8 cellular contexts compared by ENCODE assay signal in genomic region chr14:105568140-105568843, GRCh38. TPM values are rescaled to one million over a fixed set of nuclear protein-coding genes. Genes with fewer than 3 reads are reported as not detected.
DNase-seq lines count a peak whose midpoint lies in the region; ATAC-seq, FAIRE-seq and TF ChIP-seq lines count a peak whose summit lies in the region.
"Not testable (repeated sequence)": the region's sequence is repeated elsewhere in the genome, so short reads cannot be mapped to it uniquely, and the experiment has no call there.

No MANE protein-coding gene starts in this region.

- H2AFZ ChIP-seq in HCT116 (ENCODE audit: low read depth, low read length, poor library complexity, severe bottlenecking) = not testable (repeated sequence)

- FAIRE-seq in urothelium cell line (lab: Jason Lieb, UNC) = peak; percentile 23

- peaks cover 0 to 10% of the 10 kb centered on the region in 2 experiments; a peak in 1 of 4 replicates for H3K4me1 ChIP-seq in HCT116 (ENCODE audit: control insufficient read depth in 1 of 2, insufficient read depth in 2 of 2, low read length in 2 of 2)
- H3K4me1 ChIP-seq in Panc1 (ENCODE audit: control insufficient read depth, insufficient read depth, low read length) = not testable (repeated sequence)

- not testable (repeated sequence) for H3K27me3 Mint-ChIP-seq in activated CD8-positive, alpha-beta T cell treated with anti-CD3 and anti-CD28 coated beads for 36 hours
- peaks cover 34% of the 10 kb centered on the region for H3K27me3 Mint-ChIP-seq in endothelial cell (ENCODE audit: unreplicated experiment)

- not testable (repeated sequence) for H3K36me3 ChIP-seq in GM06990 (ENCODE audit: control insufficient read depth, insufficient read depth, low read length); HCT116 (ENCODE audit: control insufficient read depth in 1 of 2, insufficient read depth in 2 of 2, low read length in 2 of 2); Panc1 (ENCODE audit: control insufficient read depth, insufficient read depth, low read length)

- H3K4me2 ChIP-seq in HCT116 (ENCODE audit: low read length) = not testable (repeated sequence)

- in situ Hi-C loops in Panc1 (cut with HindIII; ENCODE audit: low pct_unique_long_range_greater_than_20kb, low sequenced_read_pairs) = not testable (repeated sequence)

- DNase-seq in GM06990 (ENCODE audit: extremely low read depth, insufficient read length) (peak; percentile 60), M059J (ENCODE audit: low read depth) (peak; percentile 4)
- not testable (repeated sequence) for DNase-seq in HCT116 (ENCODE audit: low read depth, low spot score); Panc1 (ENCODE audit: low read depth, low spot score); activated CD8-positive, alpha-beta T cell treated with anti-CD3 and anti-CD28 coated beads for 36 hours; endothelial cell (ENCODE audit: low spot score); omental fat pad (ENCODE audit: low spot score); urothelium cell line (ENCODE audit: low spot score)

- TF ChIP-seq CTCF in GM06990 (IDR thresholded peaks at IDR 0.05; ENCODE audit: insufficient read depth, low read length, poor library complexity, severe bottlenecking); HCT116 (IDR thresholded peaks at IDR 0.05 in 2 of 3, conservative IDR thresholded peaks at IDR 0.05 in 1 of 3; ENCODE audit: borderline replicate concordance in 1 of 3, insufficient read depth in 1 of 3, low read depth in 2 of 3, low read length in 2 of 3); Panc1 (IDR thresholded peaks at IDR 0.05); activated CD8-positive, alpha-beta T cell treated with anti-CD3 and anti-CD28 coated beads for 36 hours (IDR thresholded peaks at IDR 0.05); endothelial cell (IDR thresholded peaks at IDR 0.05; ENCODE audit: unreplicated experiment); omental fat pad (IDR thresholded peaks at IDR 0.05): not testable (repeated sequence)

- not testable (repeated sequence) for H3K27ac Mint-ChIP-seq in activated CD8-positive, alpha-beta T cell treated with anti-CD3 and anti-CD28 coated beads for 36 hours
- H3K27ac Mint-ChIP-seq in endothelial cell (ENCODE audit: unreplicated experiment) = peak overlapping the region; percentile 76

- H3K4me3 ChIP-seq in GM06990 (replicated peaks; ENCODE audit: low read depth, low read length); HCT116 (replicated peaks in 1 of 2; ENCODE audit: low read depth in 1 of 2, low read length in 2 of 2); Panc1 (ENCODE audit: low read depth in 2 of 2, low read length in 2 of 2): not testable (repeated sequence)

- H3K9me3 ChIP-seq in HCT116 (ENCODE audit: control insufficient read depth in 1 of 2, insufficient read depth in 1 of 2, low read depth in 1 of 2, low read length in 2 of 2); Panc1 (ENCODE audit: control insufficient read depth, insufficient read depth, low read depth, low read length): not testable (repeated sequence)

- not testable (repeated sequence) for H3K36me3 Mint-ChIP-seq in activated CD8-positive, alpha-beta T cell treated with anti-CD3 and anti-CD28 coated beads for 36 hours (ENCODE audit: low read depth)
- peaks cover 40% of the 10 kb centered on the region for H3K36me3 Mint-ChIP-seq in endothelial cell (ENCODE audit: low read depth, unreplicated experiment)

- H3K4me1 Mint-ChIP-seq in activated CD8-positive, alpha-beta T cell treated with anti-CD3 and anti-CD28 coated beads for 36 hours (ENCODE audit: low read depth); endothelial cell (ENCODE audit: unreplicated experiment): not testable (repeated sequence)

- not testable (repeated sequence) for TF ChIP-seq RAD21 in HCT116 (IDR thresholded peaks at IDR 0.05; ENCODE audit: low read depth)

- H3K79me2 ChIP-seq in HCT116 (ENCODE audit: insufficient read depth, low read length) = not testable (repeated sequence)

- intact Hi-C loops in HCT116 (cut with micrococcal nuclease) (loop anchor here (10.0 kb wide), 1 partner anchor 117 kb away; no protein-coding TSS in a partner anchor), Panc1 (cut with micrococcal nuclease; ENCODE audit: unreplicated experiment) (loop anchor here (5.0 kb wide), 1 partner anchor 119 kb away; no protein-coding TSS in a partner anchor)
- intact Hi-C loops in activated CD8-positive, alpha-beta T cell treated with anti-CD3 and anti-CD28 coated beads for 36 hours (cut with micrococcal nuclease) = loop anchor here (5.0 kb wide), 1 partner anchor 119 kb away; no protein-coding TSS in a partner anchor

- BruUV-seq in HCT116 (replicated peaks; lab: Mats Ljungman, UMichigan); Panc1 (replicated peaks; lab: Mats Ljungman, UMichigan): not testable (repeated sequence)

- not testable (repeated sequence) for TF ChIP-seq POLR2A in HCT116 (IDR thresholded peaks at IDR 0.05; ENCODE audit: borderline replicate concordance, extremely low read depth, insufficient read depth, insufficient read length)

- ATAC-seq in HCT116 (peak; percentile 55), Panc1 (peak; percentile 64), omental fat pad (ENCODE audit: low FRiP score) (peak; percentile 42)
- ATAC-seq in activated CD8-positive, alpha-beta T cell treated with anti-CD3 and anti-CD28 coated beads for 36 hours = peak; percentile 43

- CTCF ChIA-PET in HCT116 (lab: Charles Lee); Panc1 (lab: Charles Lee); activated CD8-positive, alpha-beta T cell treated with anti-CD3 and anti-CD28 coated beads for 36 hours (lab: Charles Lee): not testable (repeated sequence)

- not testable (repeated sequence) for H3K9ac ChIP-seq in HCT116 (ENCODE audit: low read length)

- RAD21 ChIA-PET in HCT116 (lab: Charles Lee; ENCODE audit: low non-redundant PET in 1 of 2, low total read pairs in 2 of 2, uncharacterized antibody in 2 of 2, unreplicated experiment in 2 of 2) = not testable (repeated sequence)

- not testable (repeated sequence) for H3K9me2 ChIP-seq in HCT116 (ENCODE audit: insufficient read depth)

- not testable (repeated sequence) for H4K20me1 ChIP-seq in HCT116 (ENCODE audit: insufficient read depth)

- not testable (repeated sequence) for H3K4me3 Mint-ChIP-seq in activated CD8-positive, alpha-beta T cell treated with anti-CD3 and anti-CD28 coated beads for 36 hours
- peak overlapping the region; percentile 70 for H3K4me3 Mint-ChIP-seq in endothelial cell (ENCODE audit: unreplicated experiment)

- H3K27ac ChIP-seq in HCT116 (ENCODE audit: low read depth, low read length); Panc1 (ENCODE audit: low read length): not testable (repeated sequence)

- POLR2A ChIA-PET in HCT116 (lab: Charles Lee); Panc1 (lab: Charles Lee); activated CD8-positive, alpha-beta T cell treated with anti-CD3 and anti-CD28 coated beads for 36 hours (lab: Charles Lee): not testable (repeated sequence)

- peaks cover 10% of the 10 kb centered on the region for H3K9me3 Mint-ChIP-seq in activated CD8-positive, alpha-beta T cell treated with anti-CD3 and anti-CD28 coated beads for 36 hours
- H3K9me3 Mint-ChIP-seq in endothelial cell (ENCODE audit: unreplicated experiment) = peaks cover 39% of the 10 kb centered on the region

- not testable (repeated sequence) for H3K27me3 ChIP-seq in GM06990 (replicated peaks; ENCODE audit: control insufficient read depth, insufficient read depth, low read length); HCT116 (ENCODE audit: insufficient read depth, low read length); Panc1 (ENCODE audit: control insufficient read depth, insufficient read depth, low read length)

RNA-seq across cellular contexts. Expression of gene TMEM121, which starts 41.9 kb away (rescaled TPM):
- total RNA-seq in HCT116 (2021; ENCODE audit: unreplicated experiment) (5.5 TPM), Panc1 (2021; ENCODE audit: unreplicated experiment) (4.6 TPM), endothelial cell (ENCODE audit: unreplicated experiment) (1.6 TPM), omental fat pad (1 to 10 TPM; 3.5 to 5.6 (median 4.1) TPM)
- 3.4 and 4.6 TPM in 2 replicates for polyA plus RNA-seq in HCT116 (2012)
- 1.9 and 5.4 TPM in 2 replicates for total RNA-seq in M059J (2014; rRNA removed; shearing (Covaris generic))
- polyA plus RNA-seq in Panc1 (2012; ENCODE audit: insufficient read length) = 8.4 TPM
- 10 to 100 TPM; 12.0 to 12.1 TPM for total RNA-seq in activated CD8-positive, alpha-beta T cell treated with anti-CD3 and anti-CD28 coated beads for 36 hours
